8 cellular contexts compared by ENCODE assay signal in genomic region chr10:59361659-59362183, GRCh38. TPM values are rescaled to one million over a fixed set of nuclear protein-coding genes. Genes with fewer than 3 reads are reported as not detected.
DNase-seq lines count a peak whose midpoint lies in the region; ATAC-seq and TF ChIP-seq lines count a peak whose summit lies in the region.

No MANE protein-coding gene starts in this region.

- 28 to 57% methylated on average over 2 of the region's 2 CpGs for WGBS in sigmoid colon, 2 donors

- H3K27ac ChIP-seq in foreskin keratinocyte, result no peak overlapping the region
- H3K27ac ChIP-seq in sigmoid colon, result peak overlapping the region; percentile 85 to 90 (median 87)

- TF ChIP-seq POLR2A in sigmoid colon (IDR thresholded peaks at IDR 0.05) (no peak), erythroblast (IDR thresholded peaks at IDR 0.05; ENCODE audit: low read length) (no peak)

- H3K27me3 ChIP-seq in foreskin keratinocyte (peaks cover 22% of the 10 kb centered on the region), sigmoid colon (no peaks in the 10 kb centered on the region)

- peak overlapping the region; percentile 58 to 70 (median 66) for H3K4me3 ChIP-seq in sigmoid colon

- H3K9me3 ChIP-seq in sigmoid colon, result no peaks in the 10 kb centered on the region

- H3K36me3 ChIP-seq in sigmoid colon, result no peaks in the 10 kb centered on the region

- peak; percentile 18 for ATAC-seq in GM18868 (IDR thresholded peaks at IDR 0.05; ENCODE audit: unreplicated experiment)
- peak; percentile 1 for ATAC-seq in foreskin keratinocyte

- intact Hi-C loops in sigmoid colon (cut with DNase I), result loop anchor here (5.0 to 10.0 kb wide), 4 partner anchors 119 to 263 kb away; no protein-coding TSS in a partner anchor

- DNase-seq in RPMI7951 (ENCODE audit: low read depth) (peak; percentile 7), foreskin keratinocyte (no peak), sigmoid colon (no peak), erythroblast (lab: John Stamatoyannopoulos, UW) (no peak), NCI-H1092 (lab: John Stamatoyannopoulos, UW) (no peak), T1000 (lab: John Stamatoyannopoulos, UW) (no peak)
- DNase-seq in NK-92 treated with Interleukin-12 subunit alpha and Interleukin-12 subunit beta, amount 100 ng/mL, for 24 hours (lab: John Stamatoyannopoulos, UW), result no peak

- H3K4me1 ChIP-seq in foreskin keratinocyte (no peaks in the 10 kb centered on the region), sigmoid colon (peaks cover 0 to 54% (median 32%) of the 10 kb centered on the region in 4 donors)

- TF ChIP-seq CTCF in foreskin keratinocyte (conservative IDR thresholded peaks at IDR 0.05) (no peak), sigmoid colon (IDR thresholded peaks at IDR 0.05) (no peak)

- no peak for TF ChIP-seq EP300 in sigmoid colon (IDR thresholded peaks at IDR 0.05)

RNA-seq across cellular contexts. Expression of gene FAM13C, which starts 0.6 kb away (rescaled TPM):
- total RNA-seq in RPMI7951 (2014; rRNA removed; shearing (Covaris generic)), result 3.4 and 4.1 TPM in 2 replicates
- 0.35 and 0.65 TPM in 2 replicates for total RNA-seq in foreskin keratinocyte
- polyA plus RNA-seq in foreskin keratinocyte, result 0.11 TPM in 2 replicates
- total RNA-seq in sigmoid colon, result 10 to 100 TPM; 13.8 to 33.9 (median 22.7) TPM
- 1 to 10 TPM in 2 of 3 donors, under 1 TPM in 1; 0.92 to 2.6 (median 2.4) TPM for polyA plus RNA-seq in sigmoid colon
